Comparison of ENCODE assay signal across 33 cellular contexts in the genomic region with DNA sequence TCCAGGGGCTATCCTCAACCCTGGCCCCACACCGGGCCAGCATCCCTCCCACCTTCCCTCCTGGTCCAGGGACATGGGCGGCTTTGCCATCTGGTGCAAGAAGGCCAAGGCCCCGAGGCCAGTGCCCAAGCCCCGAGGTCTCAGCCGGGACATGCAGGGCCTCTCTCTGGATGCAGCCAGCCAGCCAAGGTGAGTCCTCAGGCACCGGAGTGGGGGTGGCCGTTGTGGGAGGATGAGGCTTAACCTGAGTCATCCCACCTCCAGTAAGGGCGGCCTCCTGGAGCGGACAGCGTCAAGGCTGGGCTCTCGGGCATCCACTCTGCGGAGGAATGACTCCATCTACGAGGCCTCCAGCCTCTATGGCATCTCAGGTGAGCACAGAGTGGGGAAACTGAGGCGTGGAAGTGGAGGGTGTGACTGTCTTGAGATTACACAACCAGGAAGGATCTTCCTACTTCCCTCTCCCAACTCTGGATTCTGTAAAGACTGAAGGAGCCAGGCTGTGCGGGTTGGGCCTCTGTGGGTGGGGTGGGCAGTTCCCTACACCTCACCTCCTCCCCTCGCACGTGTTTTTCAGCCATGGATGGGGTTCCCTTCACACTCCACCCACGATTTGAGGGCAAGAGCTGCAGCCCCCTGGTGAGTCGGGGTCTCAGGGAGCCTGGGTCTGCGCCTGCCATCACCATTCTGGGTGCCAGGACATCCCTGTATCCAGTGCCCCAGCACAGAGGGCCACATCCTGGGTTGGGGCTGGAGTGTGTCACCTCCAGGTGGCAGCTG. TPM values are rescaled to one million over a fixed set of nuclear protein-coding genes. Genes with fewer than 3 reads are reported as not detected.
"Had no signal": no experiment of that assay in that cellular context is flagged by ENCODE, and none has a peak within 500 bp of the region (broad histone marks: within the 10 kb centered on the region; RNA-seq: fewer than 3 reads in every experiment).

No MANE protein-coding gene starts in this region.

- ATAC-seq: activated CD8-positive, alpha-beta T cell treated with anti-CD3 and anti-CD28 coated beads for 36 hours; body of pancreas; right cardiac atrium; stimulated activated naive CD8-positive, alpha-beta T cell treated with anti-CD3 and anti-CD28 coated beads, Interleukin-15, Interleukin-2, amounts not matched to agents 100 U/mL and 50 U/mL, for 24 hours; T-helper 17 cell had no signal

- H3K27ac Mint-ChIP-seq: activated CD4-positive, alpha-beta T cell treated with anti-CD3 and anti-CD28 coated beads, Interleukin-2, amount 10 ng/mL, durations not matched to agents 7 days and 5 days; activated CD8-positive, alpha-beta T cell treated with anti-CD3 and anti-CD28 coated beads for 36 hours; activated naive CD8-positive, alpha-beta T cell treated with anti-CD3 and anti-CD28 coated beads for 36 hours; mesothelial cell of epicardium; nephron progenitor cell; T-helper 17 cell had no signal

- H3K9me3 Mint-ChIP-seq: activated CD4-positive, alpha-beta T cell treated with anti-CD3 and anti-CD28 coated beads, Interleukin-2, amount 10 ng/mL, durations not matched to agents 7 days and 5 days; activated CD8-positive, alpha-beta T cell treated with anti-CD3 and anti-CD28 coated beads for 36 hours; activated naive CD8-positive, alpha-beta T cell treated with anti-CD3 and anti-CD28 coated beads for 36 hours; mesothelial cell of epicardium; naive B cell; nephron progenitor cell had no signal

- H3K9me3 ChIP-seq: adrenal gland, body of pancreas, colonic mucosa, testis, transverse colon had no signal

- H3K27ac ChIP-seq: adrenal gland, body of pancreas, colonic mucosa, testis, transverse colon had no signal

- H3K4me3 Mint-ChIP-seq: activated CD4-positive, alpha-beta T cell treated with anti-CD3 and anti-CD28 coated beads, Interleukin-2, amount 10 ng/mL, durations not matched to agents 7 days and 5 days; activated CD8-positive, alpha-beta T cell treated with anti-CD3 and anti-CD28 coated beads for 36 hours; activated naive CD8-positive, alpha-beta T cell treated with anti-CD3 and anti-CD28 coated beads for 36 hours; mesothelial cell of epicardium; naive B cell; nephron progenitor cell; T-helper 17 cell had no signal

- H3K27me3 Mint-ChIP-seq: activated CD4-positive, alpha-beta T cell treated with anti-CD3 and anti-CD28 coated beads, Interleukin-2, amount 10 ng/mL, durations not matched to agents 7 days and 5 days; activated CD8-positive, alpha-beta T cell treated with anti-CD3 and anti-CD28 coated beads for 36 hours; activated naive CD8-positive, alpha-beta T cell treated with anti-CD3 and anti-CD28 coated beads for 36 hours; naive B cell; T-helper 17 cell had no signal

- DNase-seq: activated CD4-positive, alpha-beta T cell treated with anti-CD3 and anti-CD28 coated beads, Interleukin-2, amount 10 ng/mL, durations not matched to agents 7 days and 5 days; activated CD4-positive, CD25-positive, alpha-beta regulatory T cell treated with anti-CD3 and anti-CD28 coated beads, Interleukin-2, amount 50 U/mL, for 72 hours; activated CD8-positive, alpha-beta T cell treated with anti-CD3 and anti-CD28 coated beads for 36 hours; activated naive CD4-positive, alpha-beta T cell treated with Interleukin-2 at 50 U/mL for 16 hours; activated naive CD8-positive, alpha-beta T cell treated with anti-CD3 and anti-CD28 coated beads for 36 hours; activated T-cell treated with anti-CD3 and anti-CD28 coated beads, Interleukin-2, amount 50 U/mL, for 48 hours; aorta; body of pancreas; cerebellar nuclear complex; colonic mucosa; effector memory CD4-positive, alpha-beta T cell; erythroblast; hypothalamus; naive B cell; nephron progenitor cell; occipital lobe; stimulated activated CD4-positive, alpha-beta T cell treated with anti-CD3 and anti-CD28 coated beads, Interleukin-2, amount 100 ng/mL, for 48 hours; stimulated activated naive CD8-positive, alpha-beta T cell treated with anti-CD3 and anti-CD28 coated beads, Interleukin-15, Interleukin-2, amounts not matched to agents 100 U/mL and 50 U/mL, for 24 hours; T-helper 17 cell; T1000; testis; transverse colon; WERI-Rb-1 had no signal

- H3K27me3 ChIP-seq: adrenal gland, body of pancreas, cardiac muscle cell, colonic mucosa, testis, transverse colon had no signal

- H3K36me3 ChIP-seq: adrenal gland, cardiac muscle cell, colonic mucosa, transverse colon had no signal

- H3K4me3 ChIP-seq: adrenal gland, body of pancreas, cardiac muscle cell, colonic mucosa, testis, transverse colon had no signal

RNA-seq across cellular contexts. Expression of gene TMEM221, which starts 24.8 kb away (rescaled TPM):
- total RNA-seq: activated CD4-positive, alpha-beta T cell treated with anti-CD3 and anti-CD28 coated beads, Interleukin-2, amount 10 ng/mL, durations not matched to agents 7 days and 5 days; activated CD8-positive, alpha-beta T cell treated with anti-CD3 and anti-CD28 coated beads for 36 hours; activated naive CD8-positive, alpha-beta T cell treated with anti-CD3 and anti-CD28 coated beads for 36 hours; colonic mucosa; dermis microvascular lymphatic vessel endothelial cell; fibroblast of villous mesenchyme; T-helper 17 cell had no signal
- polyA plus RNA-seq: fibroblast of lung had no signal

RNA-seq across cellular contexts. Expression of gene CCDC194, which starts 29.6 kb away (rescaled TPM):
- total RNA-seq: body of pancreas, colonic mucosa, dermis microvascular lymphatic vessel endothelial cell, fibroblast of lung, fibroblast of villous mesenchyme, kidney epithelial cell, lower leg skin, occipital lobe, transverse colon, urinary bladder had no signal
- polyA plus RNA-seq: aorta, fibroblast of lung, right cardiac atrium, urinary bladder had no signal

RNA-seq across cellular contexts. Expression of gene NXNL1, which starts 37.1 kb away (rescaled TPM):
- total RNA-seq: activated CD4-positive, alpha-beta T cell treated with anti-CD3 and anti-CD28 coated beads, Interleukin-2, amount 10 ng/mL, durations not matched to agents 7 days and 5 days; activated CD8-positive, alpha-beta T cell treated with anti-CD3 and anti-CD28 coated beads for 36 hours; activated naive CD8-positive, alpha-beta T cell treated with anti-CD3 and anti-CD28 coated beads for 36 hours; aorta; body of pancreas; cardiac muscle cell; colonic mucosa; dermis microvascular lymphatic vessel endothelial cell; fibroblast of lung; fibroblast of villous mesenchyme; kidney epithelial cell; lower leg skin; mesothelial cell of epicardium; occipital lobe; T-helper 17 cell; transverse colon; urinary bladder had no signal
- polyA plus RNA-seq: aorta, fibroblast of lung, urinary bladder had no signal
